Comparison of ENCODE assay signal across 17 cellular contexts in the genomic region with DNA sequence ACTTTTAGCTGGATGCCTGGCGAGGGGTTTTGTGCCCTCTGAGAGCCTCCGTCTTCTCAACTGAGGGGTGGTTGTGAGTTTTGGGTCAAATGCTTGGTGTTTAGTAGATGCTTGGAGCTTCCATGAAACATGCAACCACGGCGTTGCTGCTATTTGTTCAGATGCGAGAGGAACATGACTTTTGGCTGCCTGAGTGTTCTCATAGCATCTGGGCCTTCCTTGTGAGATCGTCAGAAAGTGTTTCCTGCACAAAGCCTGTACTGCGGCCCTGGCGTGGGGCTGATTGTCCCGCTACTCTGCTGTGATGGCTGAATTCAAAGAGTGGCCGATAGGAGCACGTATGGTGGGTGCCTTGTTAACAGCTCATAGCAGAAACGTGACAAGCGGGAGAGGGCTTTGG.
DNase-seq lines count a peak whose midpoint lies in the region; ATAC-seq, FAIRE-seq and TF ChIP-seq lines count a peak whose summit lies in the region.
"Had no signal": no experiment of that assay in that cellular context is flagged by ENCODE, and none has a peak within 500 bp of the region (broad histone marks: within the 10 kb centered on the region; RNA-seq: fewer than 3 reads in every experiment).

No MANE protein-coding gene starts in this region.

- H3K27me3 ChIP-seq in astrocyte (ENCODE audit: insufficient read depth, low read length), result no peaks in the 10 kb centered on the region
- H3K27me3 ChIP-seq in lung (ENCODE audit: control insufficient read depth, insufficient read depth), result no peaks in the 10 kb centered on the region
- H3K27me3 ChIP-seq in thoracic aorta (replicated peaks; ENCODE audit: insufficient read depth), result no peaks in the 10 kb centered on the region
- peaks cover 0 to 4% of the 10 kb centered on the region in 2 experiments; a peak in 2 of 5 replicates for H3K27me3 ChIP-seq in HepG2 (ENCODE audit: control insufficient read depth in 1 of 2, insufficient read depth in 2 of 2, low read length in 2 of 2)

- H3K27me3 Mint-ChIP-seq in Calu3 (ENCODE audit: unreplicated experiment) (no peaks in the 10 kb centered on the region), astrocyte (ENCODE audit: low read depth, unreplicated experiment) (peaks cover 2% of the 10 kb centered on the region)

- H3K4me3 Mint-ChIP-seq in Calu3 (ENCODE audit: low read depth, unreplicated experiment) (no peak overlapping the region), astrocyte (ENCODE audit: unreplicated experiment) (no peak overlapping the region)
- H3K4me3 Mint-ChIP-seq: CD4-positive, alpha-beta T cell had no signal

- no peak overlapping the region for H3K4me2 ChIP-seq in astrocyte (ENCODE audit: low read length)
- H3K4me2 ChIP-seq in HepG2 (ENCODE audit: low read depth, low read length), result no peak overlapping the region

- no TSS peak for BruUV-seq in Calu3 (replicated peaks; lab: Mats Ljungman, UMichigan)
- no TSS peak for BruUV-seq in HepG2 (replicated peaks; lab: Mats Ljungman, UMichigan)

- H3K79me2 ChIP-seq in astrocyte (ENCODE audit: insufficient read depth, low read length) (no peaks in the 10 kb centered on the region), HepG2 (ENCODE audit: insufficient read depth, low read length) (no peaks in the 10 kb centered on the region)

- 95 to 98% methylated on average over 13 of the region's 13 CpGs for WGBS in lung, 2 donors
- 59% methylated on average over 13 of the region's 13 CpGs for WGBS in HepG2 (ENCODE audit: low lambda C conversion rate)

- H3K27ac ChIP-seq in astrocyte (ENCODE audit: low read depth, low read length) (peak overlapping the region; percentile 84), lung (ENCODE audit: low read depth in 1 of 2, low read length in 1 of 2) (no peak overlapping the region), thoracic aorta (peak overlapping the region; percentile 89 to 91), HepG2 (ENCODE audit: extremely low read length, insufficient read depth, low read length) (no peak overlapping the region)

- H3K4me1 ChIP-seq in astrocyte (ENCODE audit: insufficient read depth, low read length) (peaks cover 31% of the 10 kb centered on the region), lung (ENCODE audit: control insufficient read depth in 2 of 2, insufficient read depth in 2 of 2, low read length in 2 of 2) (no peaks in the 10 kb centered on the region), thoracic aorta (ENCODE audit: control insufficient read depth in 1 of 2, low read depth in 2 of 2) (peaks cover 34 to 60% of the 10 kb centered on the region in 2 donors), HepG2 (ENCODE audit: insufficient read depth, low read length) (peaks cover 10% of the 10 kb centered on the region; the same call in 1 of the 2 replicates)

- TF ChIP-seq EP300 in HepG2 (IDR thresholded peaks at IDR 0.05; ENCODE audit: low read depth in 2 of 2, low read length in 2 of 2) (no peak), HepG2 (CRISPR knock-in tag; IDR thresholded peaks at IDR 0.05; ENCODE audit: borderline replicate concordance) (no peak)

- TF ChIP-seq POLR2A in HepG2 (IDR thresholded peaks at IDR 0.05; ENCODE audit: insufficient read depth in 1 of 2, low read depth in 2 of 2, low read length in 2 of 2), result no peak

- H3K9me3 ChIP-seq in astrocyte (ENCODE audit: insufficient read depth, low read depth, low read length) (peaks cover 5% of the 10 kb centered on the region), lung (ENCODE audit: control insufficient read depth in 2 of 2, insufficient read depth in 1 of 2, low read length in 1 of 2) (no peaks in the 10 kb centered on the region), thoracic aorta (no peaks in the 10 kb centered on the region), HepG2 (ENCODE audit: low read length) (no peaks in the 10 kb centered on the region)

- intact Hi-C loops in Calu3 (cut with micrococcal nuclease; ENCODE audit: unreplicated experiment), result no loop called here
- intact Hi-C loops in HepG2 (cut with micrococcal nuclease; ENCODE audit: unreplicated experiment), result no loop called here

- FAIRE-seq in astrocyte (lab: Jason Lieb, UNC) (no peak), urothelium cell line (lab: Jason Lieb, UNC) (no peak), HepG2 (lab: Jason Lieb, UNC) (no peak)
- FAIRE-seq: GM19239, H54 had no signal

- in situ Hi-C loops in HepG2 (cut with HindIII; ENCODE audit: extremely low pct_ligation_motif_present, low pct_unique_long_range_greater_than_20kb), result no loop called here

- no peak for TF ChIP-seq RAD21 in HepG2 (CRISPR knock-in tag; IDR thresholded peaks at IDR 0.05)

- H2AFZ ChIP-seq in astrocyte (ENCODE audit: low read depth, low read length), result no peak overlapping the region
- H2AFZ ChIP-seq in HepG2 (ENCODE audit: low read length), result no peak overlapping the region

- H3K4me1 Mint-ChIP-seq in Calu3 (ENCODE audit: low read depth, unreplicated experiment), result peaks cover 7% of the 10 kb centered on the region
- H3K4me1 Mint-ChIP-seq in astrocyte (ENCODE audit: low read depth, unreplicated experiment), result peaks cover 2% of the 10 kb centered on the region

- DNase-seq in Calu3, result no peak
- DNase-seq in astrocyte (ENCODE audit: low read depth), result no peak
- peak; percentile 25 for DNase-seq in lung (ENCODE audit: low spot score)
- no peak for DNase-seq in thoracic aorta (ENCODE audit: low spot score)
- DNase-seq in urothelium cell line (ENCODE audit: low spot score), result no peak
- DNase-seq in HepG2 (ENCODE audit: low spot score), result no peak
- DNase-seq: ACHN; CD4-positive, alpha-beta T cell; NCI-H1105; NCI-H1694 treated with DMSO at 0.1 percent for 48 hours; NCI-H226; NCI-H524 treated with DMSO at 0.1 percent for 48 hours; SIG-M5 had no signal

- H3K9ac ChIP-seq in astrocyte (ENCODE audit: low read length) (peak overlapping the region; percentile 64), HepG2 (ENCODE audit: insufficient read depth, low read depth, low read length) (no peak overlapping the region)

- H3K27ac Mint-ChIP-seq in Calu3 (ENCODE audit: unreplicated experiment) (peak overlapping the region; percentile 13), astrocyte (ENCODE audit: unreplicated experiment) (no peak overlapping the region)
- H3K27ac Mint-ChIP-seq: CD4-positive, alpha-beta T cell had no signal

- TF ChIP-seq CTCF in Calu3 (IDR thresholded peaks at IDR 0.05; ENCODE audit: unreplicated experiment), result no peak
- TF ChIP-seq CTCF in astrocyte (IDR thresholded peaks at IDR 0.05; ENCODE audit: insufficient read depth, low read depth, low read length), result no peak
- TF ChIP-seq CTCF in lung (IDR thresholded peaks at IDR 0.05; ENCODE audit: control extremely low read depth, extremely low read depth), result no peak
- TF ChIP-seq CTCF in thoracic aorta (IDR thresholded peaks at IDR 0.05), result no peak
- TF ChIP-seq CTCF in HepG2 (CRISPR knock-in tag; IDR thresholded peaks at IDR 0.05), result no peak

- CTCF ChIA-PET in Calu3 (lab: Charles Lee), result no interaction called here
- CTCF ChIA-PET in HepG2 (lab: Yijun Ruan, JAX; ENCODE audit: low intra/inter-chr PET ratio, low total read pairs), result no interaction called here

- H4K20me1 ChIP-seq in astrocyte (ENCODE audit: insufficient read depth, low read length) (no peaks in the 10 kb centered on the region), HepG2 (ENCODE audit: insufficient read depth, low read length) (no peaks in the 10 kb centered on the region)

- H3K36me3 Mint-ChIP-seq in Calu3 (ENCODE audit: insufficient read depth, unreplicated experiment), result peaks cover 14% of the 10 kb centered on the region
- peaks cover 25% of the 10 kb centered on the region for H3K36me3 Mint-ChIP-seq in astrocyte (ENCODE audit: low read depth, unreplicated experiment)

- no peaks in the 10 kb centered on the region for H3K9me3 Mint-ChIP-seq in Calu3 (ENCODE audit: low read depth, unreplicated experiment)
- peaks cover 7% of the 10 kb centered on the region for H3K9me3 Mint-ChIP-seq in astrocyte (ENCODE audit: unreplicated experiment)
- H3K9me3 Mint-ChIP-seq: CD4-positive, alpha-beta T cell had no signal

- ATAC-seq in lung (ENCODE audit: insufficient read depth, low FRiP score), result no peak
- ATAC-seq in thoracic aorta (ENCODE audit: insufficient number of reproducible peaks, low FRiP score, low read depth), result no peak
- ATAC-seq in GM18909 (IDR thresholded peaks at IDR 0.05; ENCODE audit: poor library complexity, unreplicated experiment), result no peak
- ATAC-seq in HepG2, result no peak
- no peak for ATAC-seq in GM18907 (IDR thresholded peaks at IDR 0.05; ENCODE audit: unreplicated experiment)

- peaks cover 6% of the 10 kb centered on the region for H3K36me3 ChIP-seq in astrocyte (ENCODE audit: insufficient read depth, low read length)
- peaks cover 2 to 7% of the 10 kb centered on the region in 2 donors for H3K36me3 ChIP-seq in lung (ENCODE audit: control insufficient read depth in 2 of 2, insufficient read depth in 2 of 2, low read length in 2 of 2)
- peaks cover 22% of the 10 kb centered on the region for H3K36me3 ChIP-seq in thoracic aorta
- H3K36me3 ChIP-seq in HepG2 (replicated peaks in 1 of 2; ENCODE audit: control insufficient read depth in 1 of 2, insufficient read depth in 2 of 2, low read length in 2 of 2), result no peaks in the 10 kb centered on the region

- POLR2A ChIA-PET in HepG2 (lab: Yijun Ruan, JAX), result no interaction called here

- H3K4me3 ChIP-seq in astrocyte (ENCODE audit: insufficient read depth, low read depth, low read length), result no peak overlapping the region
- H3K4me3 ChIP-seq in lung, result no peak overlapping the region
- H3K4me3 ChIP-seq in thoracic aorta, result peak overlapping the region; percentile 59
- no peak overlapping the region for H3K4me3 ChIP-seq in HepG2 (replicated peaks in 1 of 3; ENCODE audit: insufficient read depth in 1 of 3, low read depth in 2 of 3, low read length in 3 of 3)

TF ChIP-seq in HepG2, 621 proteins besides CTCF, POLR2A, EP300 and RAD21 (continues in another document):
- TF ChIP-seq ZNF432 (CRISPR knock-in tag; IDR thresholded peaks at IDR 0.05; ENCODE audit: borderline replicate concordance) (no peak), BHLHE40 (IDR thresholded peaks at IDR 0.05; ENCODE audit: low read length) (no peak), PITX1 (CRISPR knock-in tag; IDR thresholded peaks at IDR 0.05) (no peak), ZNF34 (CRISPR knock-in tag; IDR thresholded peaks at IDR 0.05; ENCODE audit: borderline replicate concordance) (no peak)
- TF ChIP-seq, protein P1, sequence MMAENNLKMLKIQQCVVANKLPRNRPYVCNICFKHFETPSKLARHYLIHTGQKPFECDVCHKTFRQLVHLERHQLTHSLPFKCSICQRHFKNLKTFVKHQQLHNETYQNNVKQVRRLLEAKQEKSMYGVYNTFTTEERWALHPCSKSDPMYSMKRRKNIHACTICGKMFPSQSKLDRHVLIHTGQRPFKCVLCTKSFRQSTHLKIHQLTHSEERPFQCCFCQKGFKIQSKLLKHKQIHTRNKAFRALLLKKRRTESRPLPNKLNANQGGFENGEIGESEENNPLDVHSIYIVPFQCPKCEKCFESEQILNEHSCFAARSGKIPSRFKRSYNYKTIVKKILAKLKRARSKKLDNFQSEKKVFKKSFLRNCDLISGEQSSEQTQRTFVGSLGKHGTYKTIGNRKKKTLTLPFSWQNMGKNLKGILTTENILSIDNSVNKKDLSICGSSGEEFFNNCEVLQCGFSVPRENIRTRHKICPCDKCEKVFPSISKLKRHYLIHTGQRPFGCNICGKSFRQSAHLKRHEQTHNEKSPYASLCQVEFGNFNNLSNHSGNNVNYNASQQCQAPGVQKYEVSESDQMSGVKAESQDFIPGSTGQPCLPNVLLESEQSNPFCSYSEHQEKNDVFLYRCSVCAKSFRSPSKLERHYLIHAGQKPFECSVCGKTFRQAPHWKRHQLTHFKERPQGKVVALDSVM (CRISPR knock-in tag; IDR thresholded peaks at IDR 0.05), result no peak

Comparison
In these comparisons a context has a peak if more than half of its experiments do, and no peak if none do; other contexts are left out.
1. H3K27ac ChIP-seq: peak in astrocyte (single experiment) and thoracic aorta (2 of 2); none in lung (0 of 2) and HepG2 (single experiment).